ENCODE assay signal across 8 cellular contexts in genomic region chr1:89632213-89633102, GRCh38. TPM values are rescaled to one million over a fixed set of nuclear protein-coding genes. Genes with fewer than 3 reads are reported as not detected.
DNase-seq lines count a peak whose midpoint lies in the region; TF ChIP-seq lines count a peak whose summit lies in the region.

No MANE protein-coding gene starts in this region.

- peak overlapping the region; percentile 67 for H3K4me2 ChIP-seq in OCI-LY1 (ENCODE audit: low read length)

- DNase-seq in D341Med (ENCODE audit: low spot score) (peak; percentile 93), GM20000 (ENCODE audit: low spot score) (peak; percentile 89), HPDE6-E6E7 (ENCODE audit: extremely low spot score) (peak; percentile 66)
- peak; percentile 94 for DNase-seq in activated T-cell treated with anti-CD3 and anti-CD28 coated beads, Interleukin-2, amount 50 U/mL, for 1 hour
- peak; percentile 76 to 86 for DNase-seq in stimulated activated CD8-positive, alpha-beta memory T cell treated with anti-CD3 and anti-CD28 coated beads, Interleukin-7, amount 100 ng/mL, for 4 hours (ENCODE audit: low read depth in 2 of 2)

- H3K27me3 ChIP-seq in OCI-LY1 (ENCODE audit: insufficient read depth, low read length) (no peaks in the 10 kb centered on the region), esophagus (ENCODE audit: control insufficient read depth in 1 of 2, insufficient read depth in 2 of 2, low read length in 2 of 2) (peaks cover 0 to 3% of the 10 kb centered on the region in 2 donors), muscle layer of duodenum (ENCODE audit: low read depth, low read length) (no peaks in the 10 kb centered on the region)

- H3K4me3 ChIP-seq in OCI-LY1 (ENCODE audit: low read depth, low read length, poor library complexity, severe bottlenecking) = peak overlapping the region; percentile 90
- peak overlapping the region; percentile 70 to 74 for H3K4me3 ChIP-seq in esophagus (ENCODE audit: low read depth in 1 of 2, low read length in 2 of 2)
- peak overlapping the region; percentile 83 to 97 for H3K4me3 ChIP-seq in muscle layer of duodenum (ENCODE audit: low read depth in 1 of 2, low read length in 2 of 2)

- H3K27ac ChIP-seq in OCI-LY1 (ENCODE audit: low read depth, low read length, poor library complexity, severe bottlenecking) (no peak overlapping the region), esophagus (ENCODE audit: low read depth in 2 of 2, low read length in 1 of 2) (peak overlapping the region; percentile 60 to 81), muscle layer of duodenum (ENCODE audit: low read length) (peak overlapping the region; percentile 34)

- peaks cover 23% of the 10 kb centered on the region for H3K4me1 ChIP-seq in OCI-LY1 (ENCODE audit: insufficient read depth, low read length, severe bottlenecking)
- H3K4me1 ChIP-seq in esophagus (ENCODE audit: control insufficient read depth in 2 of 2, insufficient read depth in 2 of 2, low read length in 1 of 2) = peaks cover 0 to 6% of the 10 kb centered on the region in 2 donors
- H3K4me1 ChIP-seq in muscle layer of duodenum (ENCODE audit: control insufficient read depth in 1 of 2, insufficient read depth in 2 of 2, low read length in 2 of 2) = peaks cover 0 to 8% of the 10 kb centered on the region in 2 donors

- no peaks in the 10 kb centered on the region for H4K20me1 ChIP-seq in OCI-LY1 (ENCODE audit: insufficient read depth, low read length)

- 2% methylated on average over 54 to 65 of the region's 65 CpGs for WGBS in esophagus, 2 donors

- H3K9me3 ChIP-seq in OCI-LY1 (ENCODE audit: low read length) = no peaks in the 10 kb centered on the region
- no peaks in the 10 kb centered on the region for H3K9me3 ChIP-seq in esophagus (ENCODE audit: control insufficient read depth in 2 of 2, insufficient read depth in 1 of 2, low read depth in 1 of 2, low read length in 1 of 2)
- no peaks in the 10 kb centered on the region for H3K9me3 ChIP-seq in muscle layer of duodenum (ENCODE audit: control insufficient read depth in 1 of 2, low read length in 2 of 2)

- no peaks in the 10 kb centered on the region; the same call in 1 of the 2 replicates for H3F3A ChIP-seq in OCI-LY1 (ENCODE audit: insufficient read depth, low read length)

- peaks cover 4% of the 10 kb centered on the region; the same call in 1 of the 2 replicates for H3K79me2 ChIP-seq in OCI-LY1 (ENCODE audit: insufficient read depth, low read length)

- no peaks in the 10 kb centered on the region for H3K9me2 ChIP-seq in OCI-LY1 (ENCODE audit: low read depth, low read length)

- peak overlapping the region; percentile 91 for H3K9ac ChIP-seq in OCI-LY1 (ENCODE audit: low read length)

- no peaks in the 10 kb centered on the region for H3K36me3 ChIP-seq in OCI-LY1 (ENCODE audit: insufficient read depth, low read length)
- H3K36me3 ChIP-seq in esophagus (ENCODE audit: control insufficient read depth in 2 of 2, insufficient read depth in 2 of 2, low read length in 1 of 2) = no peaks in the 10 kb centered on the region
- no peaks in the 10 kb centered on the region for H3K36me3 ChIP-seq in muscle layer of duodenum (ENCODE audit: control insufficient read depth in 1 of 2, insufficient read depth in 2 of 2, low read length in 2 of 2)

- TF ChIP-seq CTCF in GM20000 (IDR thresholded peaks at IDR 0.05; ENCODE audit: extremely low read depth, missing control alignments) = peak; percentile 69
- TF ChIP-seq CTCF in OCI-LY1 (IDR thresholded peaks at IDR 0.05; ENCODE audit: low read length) = no peak; the same call in 1 of the 2 replicates

- H2AFZ ChIP-seq in OCI-LY1 (ENCODE audit: low read length) = no peak overlapping the region

RNA-seq across cellular contexts. Expression of gene LRRC8C, which starts 0.5 kb away (rescaled TPM):
- under 1 TPM; 0.69 to 0.80 TPM for polyA plus RNA-seq in esophagus
